ENCODE assay signal across 5 cellular contexts in genomic region chr1:150709031-150709430, GRCh38. TPM values are rescaled to one million over a fixed set of nuclear protein-coding genes. Genes with fewer than 3 reads are reported as not detected.
"Had no signal": no experiment of that assay in that cellular context is flagged by ENCODE, and none has a peak within 500 bp of the region (broad histone marks: within the 10 kb centered on the region; RNA-seq: fewer than 3 reads in every experiment).

No MANE protein-coding gene starts in this region.

RNA-seq across cellular contexts. Expression of gene HORMAD1, which starts 11.7 kb away (rescaled TPM):
- total RNA-seq: M059J; PC-9; Right ventricle myocardium inferior; RPMI7951; T-helper 1 cell treated with Interleukin-12 subunit alpha and Interleukin-12 subunit beta and Interleukin-4 antibody, amounts not matched to agents 30 ng/mL and 1 ng/mL, for 36 hours had no signal
